ENCODE assay signal across 8 cellular contexts in genomic region chr4:38673109-38673978, GRCh38.
DNase-seq lines count a peak whose midpoint lies in the region; ATAC-seq lines count a peak whose summit lies in the region.

No MANE protein-coding gene starts in this region.

- no peak for ATAC-seq in GM19324 (IDR thresholded peaks at IDR 0.05; ENCODE audit: low FRiP score, unreplicated experiment)
- no peak for ATAC-seq in GM21381 (IDR thresholded peaks at IDR 0.05; ENCODE audit: unreplicated experiment)
- ATAC-seq in HG03025 (IDR thresholded peaks at IDR 0.05; ENCODE audit: low FRiP score, unreplicated experiment), result no peak

- H3K27me3 ChIP-seq in muscle layer of colon (ENCODE audit: control insufficient read depth in 1 of 2, insufficient read depth in 2 of 2, low read length in 2 of 2), result no peaks in the 10 kb centered on the region

- no peaks in the 10 kb centered on the region for H3K36me3 ChIP-seq in muscle layer of colon (ENCODE audit: insufficient read depth, low read length)

- peak overlapping the region; percentile 50 for H3K9ac ChIP-seq in muscle layer of colon (ENCODE audit: low read length)

- peak; percentile 45 for DNase-seq in DMS 273 treated with DMSO at 0.1 percent for 48 hours (lab: John Stamatoyannopoulos, UW)
- DNase-seq in NCI-H446 treated with DMSO at 0.1 percent for 48 hours (lab: John Stamatoyannopoulos, UW), result peak; percentile 13
- DNase-seq in dedifferentiated amniotic fluid mesenchymal stem cell (ENCODE audit: extremely low spot score), result peak; percentile 48
- no peak for DNase-seq in effector CD4-positive, alpha-beta T cell

- no peaks in the 10 kb centered on the region for H3K9me3 ChIP-seq in muscle layer of colon (ENCODE audit: low read length)

- H3K27ac ChIP-seq in muscle layer of colon (ENCODE audit: low read depth, low read length), result peak overlapping the region; percentile 95

- peaks cover 96% of the 10 kb centered on the region for H3K4me1 ChIP-seq in muscle layer of colon (ENCODE audit: insufficient read depth, low read length)

- no peak overlapping the region for H3K4me3 ChIP-seq in muscle layer of colon (ENCODE audit: low read depth in 1 of 2, low read length in 2 of 2)
